8 cellular contexts compared by ENCODE assay signal in the genomic region with DNA sequence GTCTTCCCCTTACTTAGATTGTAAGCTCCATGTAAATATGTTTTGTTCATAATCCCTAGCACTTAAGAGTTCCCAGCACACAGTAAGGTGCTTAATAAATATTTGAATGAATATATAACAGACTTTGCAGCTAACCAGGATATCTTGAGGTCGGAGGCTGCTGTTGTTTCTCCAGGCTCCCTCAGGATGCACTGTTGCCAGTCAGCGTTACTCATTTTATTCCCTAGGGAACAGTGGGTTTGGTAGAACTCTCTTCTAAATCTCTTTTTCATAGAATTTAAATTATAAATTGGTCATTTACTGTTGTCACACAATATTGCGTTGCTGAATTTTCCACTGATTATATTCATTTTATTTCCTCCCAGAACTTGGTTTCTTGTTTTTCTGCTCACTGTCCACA. TPM values are rescaled to one million over a fixed set of nuclear protein-coding genes. Genes with fewer than 3 reads are reported as not detected.
A peak's percentile ranks its signal among the peaks of the same experiment; 100 is the strongest.
DNase-seq lines count a peak whose midpoint lies in the region; ATAC-seq and TF ChIP-seq lines count a peak whose summit lies in the region.

No MANE protein-coding gene starts in this region.

- POLR2A ChIA-PET in SK-N-SH (lab: Yijun Ruan, JAX), result interaction anchor here (1.1 to 1.8 kb wide), 3 partner anchors 23 to 283 kb away, joined by 3 to 16 read pairs (median 3); a partner anchor contains a TSS
- POLR2A ChIA-PET in activated CD8-positive, alpha-beta T cell treated with anti-CD3 and anti-CD28 coated beads for 36 hours (lab: Charles Lee), result interaction anchor here (0.7 to 2.4 kb wide), 10 partner anchors 13 to 276 kb away, joined by 3 to 13 read pairs (median 4); a partner anchor contains a TSS

- no peak for ATAC-seq in SK-N-SH treated with all-trans-retinoic acid at 6 μM for 48 hours
- no peak for ATAC-seq in activated CD8-positive, alpha-beta T cell treated with anti-CD3 and anti-CD28 coated beads for 36 hours

- H3F3A ChIP-seq in SK-N-SH (replicated peaks; ENCODE audit: insufficient read depth), result peaks cover 14% of the 10 kb centered on the region

- H3K4me1 ChIP-seq in SK-N-SH (ENCODE audit: control insufficient read depth in 1 of 2, insufficient read depth in 2 of 2, low read depth in 1 of 2, low read length in 1 of 2), result peaks cover 12 to 66% of the 10 kb centered on the region in 2 experiments
- peaks cover 32% of the 10 kb centered on the region for H3K4me1 ChIP-seq in suprapubic skin

- H3K27me3 ChIP-seq in SK-N-SH (ENCODE audit: insufficient read depth) (no peaks in the 10 kb centered on the region), suprapubic skin (no peaks in the 10 kb centered on the region)

- intact Hi-C loops in activated CD8-positive, alpha-beta T cell treated with anti-CD3 and anti-CD28 coated beads for 36 hours (cut with micrococcal nuclease), result loop anchor here (5.0 kb wide), 1 partner anchor 53 kb away; no protein-coding TSS in a partner anchor

- peaks cover 8% of the 10 kb centered on the region for H3K4me1 Mint-ChIP-seq in activated CD8-positive, alpha-beta T cell treated with anti-CD3 and anti-CD28 coated beads for 36 hours (ENCODE audit: low read depth)

- WGBS in SK-N-SH (ENCODE audit: low lambda C conversion rate), result 83% methylated on average over 3 of the region's 3 CpGs
- 40% methylated on average over 3 of the region's 3 CpGs for WGBS in suprapubic skin

- peak overlapping the region; percentile 81 for H3K4me2 ChIP-seq in SK-N-SH

- TF ChIP-seq CTCF in SK-N-SH (IDR thresholded peaks at IDR 0.05), result no peak
- TF ChIP-seq CTCF in activated CD8-positive, alpha-beta T cell treated with anti-CD3 and anti-CD28 coated beads for 36 hours (IDR thresholded peaks at IDR 0.05), result no peak
- no peak for TF ChIP-seq CTCF in suprapubic skin (IDR thresholded peaks at IDR 0.05)

- no peak for TF ChIP-seq POLR2A in suprapubic skin (IDR thresholded peaks at IDR 0.05)

- H3K4me3 Mint-ChIP-seq in activated CD8-positive, alpha-beta T cell treated with anti-CD3 and anti-CD28 coated beads for 36 hours, result peak overlapping the region; percentile 97

- DNase-seq in SK-N-SH, result no peak
- DNase-seq in activated CD8-positive, alpha-beta T cell treated with anti-CD3 and anti-CD28 coated beads for 36 hours, result no peak
- DNase-seq in suprapubic skin (ENCODE audit: low spot score in 2 of 2), result no peak
- DNase-seq in iPS-NIHi7 (ENCODE audit: extremely low spot score), result no peak
- DNase-seq in cerebellar cortex (ENCODE audit: low spot score), result no peak
- DNase-seq in SKM-1 (lab: John Stamatoyannopoulos, UW; ENCODE audit: unreplicated experiment), result no peak

- H4K20me1 ChIP-seq in SK-N-SH (ENCODE audit: insufficient read depth), result peaks cover 21% of the 10 kb centered on the region

- H3K27ac Mint-ChIP-seq in activated CD8-positive, alpha-beta T cell treated with anti-CD3 and anti-CD28 coated beads for 36 hours, result peak overlapping the region; percentile 83

- no peaks in the 10 kb centered on the region for H3K9me3 Mint-ChIP-seq in activated CD8-positive, alpha-beta T cell treated with anti-CD3 and anti-CD28 coated beads for 36 hours

- H3K36me3 ChIP-seq in SK-N-SH (replicated peaks in 1 of 2; ENCODE audit: control insufficient read depth in 1 of 2, insufficient read depth in 2 of 2, low read length in 1 of 2), result peaks cover 13 to 26% of the 10 kb centered on the region in 2 experiments
- no peaks in the 10 kb centered on the region for H3K36me3 ChIP-seq in suprapubic skin

- H3K9me2 ChIP-seq in SK-N-SH, result no peaks in the 10 kb centered on the region

- peaks cover 24% of the 10 kb centered on the region for H3K36me3 Mint-ChIP-seq in activated CD8-positive, alpha-beta T cell treated with anti-CD3 and anti-CD28 coated beads for 36 hours (ENCODE audit: low read depth)

- H3K27me3 Mint-ChIP-seq in activated CD8-positive, alpha-beta T cell treated with anti-CD3 and anti-CD28 coated beads for 36 hours, result no peaks in the 10 kb centered on the region

- TF ChIP-seq EP300 in SK-N-SH (IDR thresholded peaks at IDR 0.05; ENCODE audit: borderline replicate concordance in 1 of 2, low read depth in 1 of 2, low read length in 1 of 2), result no peak
- no peak for TF ChIP-seq EP300 in suprapubic skin (IDR thresholded peaks at IDR 0.05)

- H3K27ac ChIP-seq in SK-N-SH (ENCODE audit: low read depth in 2 of 2, low read length in 1 of 2), result peak overlapping the region; percentile 97
- H3K27ac ChIP-seq in suprapubic skin, result peak overlapping the region; percentile 98

- no peaks in the 10 kb centered on the region for H3K9me3 ChIP-seq in SK-N-SH
- no peaks in the 10 kb centered on the region for H3K9me3 ChIP-seq in suprapubic skin

- H2AFZ ChIP-seq in SK-N-SH (ENCODE audit: low read depth), result peak overlapping the region; percentile 89

- peak overlapping the region; percentile 99 for H3K9ac ChIP-seq in SK-N-SH

- CTCF ChIA-PET in SK-N-SH (lab: Yijun Ruan, JAX), result interaction anchor here (1.0 to 2.0 kb wide), 2 partner anchors 54 to 55 kb away, joined by 3 to 7 read pairs; a partner anchor contains a TSS
- CTCF ChIA-PET in activated CD8-positive, alpha-beta T cell treated with anti-CD3 and anti-CD28 coated beads for 36 hours (lab: Charles Lee), result interaction anchor here (1.1 to 1.4 kb wide), 2 partner anchors 11 to 124 kb away, joined by 3 to 7 read pairs; no protein-coding TSS in a partner anchor

- TF ChIP-seq RAD21 in SK-N-SH (IDR thresholded peaks at IDR 0.05; ENCODE audit: low read length), result no peak

- peaks cover 34% of the 10 kb centered on the region for H3K79me2 ChIP-seq in SK-N-SH (ENCODE audit: insufficient read depth)

- H3K4me3 ChIP-seq in SK-N-SH (ENCODE audit: low read depth in 2 of 2, low read length in 1 of 2) (peak overlapping the region; percentile 69 to 95), iPS-11a (ENCODE audit: low read depth, low read length) (peak overlapping the region; percentile 63), suprapubic skin (peak overlapping the region; percentile 76)

TF ChIP-seq in SK-N-SH, 30 proteins besides CTCF, POLR2A, EP300 and RAD21:
- TF ChIP-seq RXRA (IDR thresholded peaks at IDR 0.05; ENCODE audit: borderline replicate concordance, low read depth) (no peak), JUND (IDR thresholded peaks at IDR 0.05) (no peak)
- TF ChIP-seq, protein P1, sequence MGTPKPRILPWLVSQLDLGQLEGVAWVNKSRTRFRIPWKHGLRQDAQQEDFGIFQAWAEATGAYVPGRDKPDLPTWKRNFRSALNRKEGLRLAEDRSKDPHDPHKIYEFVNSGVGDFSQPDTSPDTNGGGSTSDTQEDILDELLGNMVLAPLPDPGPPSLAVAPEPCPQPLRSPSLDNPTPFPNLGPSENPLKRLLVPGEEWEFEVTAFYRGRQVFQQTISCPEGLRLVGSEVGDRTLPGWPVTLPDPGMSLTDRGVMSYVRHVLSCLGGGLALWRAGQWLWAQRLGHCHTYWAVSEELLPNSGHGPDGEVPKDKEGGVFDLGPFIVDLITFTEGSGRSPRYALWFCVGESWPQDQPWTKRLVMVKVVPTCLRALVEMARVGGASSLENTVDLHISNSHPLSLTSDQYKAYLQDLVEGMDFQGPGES (IDR thresholded peaks at IDR 0.05; ENCODE audit: low read depth, low read length), result no peak

TF ChIP-seq in SK-N-SH treated with all-trans-retinoic acid at 6 μM for 48 hours, 23 proteins besides CTCF, POLR2A, EP300 and RAD21:
- TF ChIP-seq, protein P2, sequence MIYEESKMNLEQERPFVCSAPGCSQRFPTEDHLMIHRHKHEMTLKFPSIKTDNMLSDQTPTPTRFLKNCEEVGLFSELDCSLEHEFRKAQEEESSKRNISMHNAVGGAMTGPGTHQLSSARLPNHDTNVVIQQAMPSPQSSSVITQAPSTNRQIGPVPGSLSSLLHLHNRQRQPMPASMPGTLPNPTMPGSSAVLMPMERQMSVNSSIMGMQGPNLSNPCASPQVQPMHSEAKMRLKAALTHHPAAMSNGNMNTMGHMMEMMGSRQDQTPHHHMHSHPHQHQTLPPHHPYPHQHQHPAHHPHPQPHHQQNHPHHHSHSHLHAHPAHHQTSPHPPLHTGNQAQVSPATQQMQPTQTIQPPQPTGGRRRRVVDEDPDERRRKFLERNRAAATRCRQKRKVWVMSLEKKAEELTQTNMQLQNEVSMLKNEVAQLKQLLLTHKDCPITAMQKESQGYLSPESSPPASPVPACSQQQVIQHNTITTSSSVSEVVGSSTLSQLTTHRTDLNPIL (CRISPR knock-in tag; IDR thresholded peaks at IDR 0.05; ENCODE audit: low read depth), result no peak
- TF ChIP-seq ZFP3 (CRISPR knock-in tag; IDR thresholded peaks at IDR 0.05) (no peak), CSDC2 (CRISPR knock-in tag; IDR thresholded peaks at IDR 0.05) (no peak), TOX (CRISPR knock-in tag; IDR thresholded peaks at IDR 0.05; ENCODE audit: borderline replicate concordance) (no peak), SNAI2 (CRISPR knock-in tag; IDR thresholded peaks at IDR 0.05) (no peak), ESRRG (CRISPR knock-in tag; IDR thresholded peaks at IDR 0.05) (no peak)
- TF ChIP-seq, protein P3, sequence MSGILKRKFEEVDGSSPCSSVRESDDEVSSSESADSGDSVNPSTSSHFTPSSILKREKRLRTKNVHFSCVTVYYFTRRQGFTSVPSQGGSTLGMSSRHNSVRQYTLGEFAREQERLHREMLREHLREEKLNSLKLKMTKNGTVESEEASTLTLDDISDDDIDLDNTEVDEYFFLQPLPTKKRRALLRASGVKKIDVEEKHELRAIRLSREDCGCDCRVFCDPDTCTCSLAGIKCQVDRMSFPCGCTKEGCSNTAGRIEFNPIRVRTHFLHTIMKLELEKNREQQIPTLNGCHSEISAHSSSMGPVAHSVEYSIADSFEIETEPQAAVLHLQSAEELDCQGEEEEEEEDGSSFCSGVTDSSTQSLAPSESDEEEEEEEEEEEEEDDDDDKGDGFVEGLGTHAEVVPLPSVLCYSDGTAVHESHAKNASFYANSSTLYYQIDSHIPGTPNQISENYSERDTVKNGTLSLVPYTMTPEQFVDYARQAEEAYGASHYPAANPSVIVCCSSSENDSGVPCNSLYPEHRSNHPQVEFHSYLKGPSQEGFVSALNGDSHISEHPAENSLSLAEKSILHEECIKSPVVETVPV (CRISPR knock-in tag; IDR thresholded peaks at IDR 0.05), result no peak
TF ChIP-seq in SK-N-SH treated with all-trans-retinoic acid at 6 μM for 48 hours: peak in this region for 0.

RNA-seq across cellular contexts. Expression of a gene that starts 1.0 kb away (rescaled TPM):
- 67.1 and 93.4 TPM in 2 replicates for polyA plus RNA-seq in SK-N-SH (2012; rRNA removed)
- 90.0 and 90.5 TPM in 2 replicates for polyA plus RNA-seq in SK-N-SH (2012; cell fraction: cytosol; rRNA removed)
- polyA plus RNA-seq in SK-N-SH (2012; cell fraction: nucleus; rRNA removed), result 54.2 and 85.1 TPM in 2 replicates
- total RNA-seq in activated CD8-positive, alpha-beta T cell treated with anti-CD3 and anti-CD28 coated beads for 36 hours, result 100 to 1,000 TPM; 297 to 328 TPM
- 100 to 1,000 TPM; 109 to 137 (median 117) TPM for total RNA-seq in suprapubic skin

RNA-seq across cellular contexts. Expression of a gene that starts 54.9 kb away (rescaled TPM):
- polyA plus RNA-seq in SK-N-SH (2012; rRNA removed), result 31.0 and 38.4 TPM in 2 replicates
- polyA plus RNA-seq in SK-N-SH (2012; cell fraction: cytosol; rRNA removed), result 20.5 and 21.8 TPM in 2 replicates
- 66.1 and 70.6 TPM in 2 replicates for polyA plus RNA-seq in SK-N-SH (2012; cell fraction: nucleus; rRNA removed)
- total RNA-seq in activated CD8-positive, alpha-beta T cell treated with anti-CD3 and anti-CD28 coated beads for 36 hours, result 100 to 1,000 TPM; 129 to 137 TPM
- total RNA-seq in suprapubic skin, result 10 to 100 TPM; 41.2 to 59.8 (median 48.2) TPM
